ENCODE assay signal across 14 cellular contexts in the genomic region with DNA sequence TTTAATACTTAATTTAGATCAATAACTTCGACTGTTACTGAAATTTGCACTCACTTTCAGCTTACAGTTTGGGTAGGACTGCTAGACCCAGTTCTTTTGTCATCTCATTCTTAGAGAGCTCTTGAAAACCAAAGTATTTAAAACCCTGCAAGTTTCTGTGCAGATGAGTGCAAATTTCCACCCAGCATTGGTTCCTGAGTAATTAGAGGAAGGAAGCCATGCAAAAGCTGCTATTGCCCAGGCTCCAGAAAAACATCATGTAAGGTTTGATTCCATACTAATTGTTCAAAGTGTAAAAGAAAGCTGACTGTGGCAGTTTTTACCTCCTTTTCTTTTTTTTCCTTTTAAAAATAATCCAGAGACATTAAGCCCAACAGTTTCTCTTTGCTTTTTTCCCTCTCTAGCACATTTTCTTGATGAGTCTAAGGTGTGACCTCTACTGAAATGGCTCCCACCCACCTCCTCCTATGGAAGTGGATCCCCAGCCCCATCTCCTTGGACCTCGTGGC. TPM values are rescaled to one million over a fixed set of nuclear protein-coding genes. Genes with fewer than 3 reads are reported as not detected.
DNase-seq lines count a peak whose midpoint lies in the region; ATAC-seq and TF ChIP-seq lines count a peak whose summit lies in the region.
"Had no signal": no experiment of that assay in that cellular context is flagged by ENCODE, and none has a peak within 500 bp of the region (broad histone marks: within the 10 kb centered on the region; RNA-seq: fewer than 3 reads in every experiment).

No MANE protein-coding gene starts in this region.

- CTCF ChIA-PET in GM10248 (lab: Yijun Ruan, JAX): interaction anchor here (0.9 to 12.0 kb wide), 5 partner anchors 10 to 61 kb away, joined by 3 to 123 read pairs (median 5); no protein-coding TSS in a partner anchor

- H3K27me3 ChIP-seq in RWPE2 (ENCODE audit: insufficient read depth, poor library complexity, severe bottlenecking) (no peaks in the 10 kb centered on the region), esophagus squamous epithelium (no peaks in the 10 kb centered on the region), gastrocnemius medialis (no peaks in the 10 kb centered on the region), H7 (ENCODE audit: control insufficient read depth, insufficient read depth, low read length) (no peaks in the 10 kb centered on the region)
- H3K27me3 ChIP-seq: ovary had no signal

- TF ChIP-seq CTCF in RWPE2 (IDR thresholded peaks at IDR 0.05; ENCODE audit: poor library complexity, severe bottlenecking) (no peak), esophagus squamous epithelium (IDR thresholded peaks at IDR 0.05) (no peak), gastrocnemius medialis (IDR thresholded peaks at IDR 0.05 in 4 of 5, conservative IDR thresholded peaks at IDR 0.05 in 1 of 5) (no peak), GM10248 (IDR thresholded peaks at IDR 0.05; ENCODE audit: control extremely low read depth, extremely low read depth, low read depth, missing control alignments) (no peak)

- WGBS in esophagus squamous epithelium, 2 donors: 69 to 83% methylated on average over 2 of the region's 2 CpGs

- H3K4me1 ChIP-seq in RWPE2 (ENCODE audit: insufficient read depth, poor library complexity, severe bottlenecking) (peaks cover 67% of the 10 kb centered on the region), esophagus squamous epithelium (peaks cover 10 to 96% (median 50%) of the 10 kb centered on the region in 3 donors), gastrocnemius medialis (peaks cover 44 to 61% of the 10 kb centered on the region in 2 donors)

- no peak overlapping the region for H3K4me3 ChIP-seq in RWPE2 (ENCODE audit: severe bottlenecking)
- H3K4me3 ChIP-seq in esophagus squamous epithelium: no peak overlapping the region
- H3K4me3 ChIP-seq in gastrocnemius medialis: no peak overlapping the region
- H3K4me3 ChIP-seq in H7 (ENCODE audit: insufficient read depth, low read depth, low read length): no peak overlapping the region
- H3K4me3 ChIP-seq: ovary had no signal

- H3K27ac ChIP-seq in RWPE2 (ENCODE audit: poor library complexity, severe bottlenecking) (peak overlapping the region; percentile 96), esophagus squamous epithelium (peak overlapping the region; percentile 82 to 94 (median 86)), gastrocnemius medialis (peak overlapping the region; percentile 68 to 99 (median 72))
- H3K27ac ChIP-seq: ovary had no signal

- DNase-seq in GDM1 (lab: John Stamatoyannopoulos, UW) (peak; percentile 24), RWPE2 (ENCODE audit: low spot score) (no peak), esophagus squamous epithelium (lab: John Stamatoyannopoulos, UW) (no peak), gastrocnemius medialis (no peak), GM10248 (ENCODE audit: extremely low spot score) (no peak), NCI-H1092 (lab: John Stamatoyannopoulos, UW) (no peak), UCSD-AML1 (lab: John Stamatoyannopoulos, UW; ENCODE audit: unreplicated experiment) (no peak), H7 (no peak)
- DNase-seq: CD4-positive, alpha-beta memory T cell; NCI-H1436 treated with DMSO at 0.1 percent for 48 hours; NCI-H524 treated with DMSO at 0.1 percent for 48 hours; ovary; stimulated activated naive CD4-positive, alpha-beta T cell had no signal

- POLR2A ChIA-PET in GM10248 (lab: Yijun Ruan, JAX): no interaction called here

- H3K9me3 ChIP-seq in RWPE2 (ENCODE audit: severe bottlenecking) (no peaks in the 10 kb centered on the region), esophagus squamous epithelium (no peaks in the 10 kb centered on the region), gastrocnemius medialis (no peaks in the 10 kb centered on the region)
- H3K9me3 ChIP-seq: ovary had no signal

- no peak for ATAC-seq in RWPE2 (ENCODE audit: low read depth)
- ATAC-seq in gastrocnemius medialis: no peak
- ATAC-seq: HCT116 had no signal

- intact Hi-C loops in esophagus squamous epithelium (cut with DNase I) (no loop called here), gastrocnemius medialis (cut with DNase I; ENCODE audit: low total_unique reads) (no loop called here)

- in situ Hi-C loops in gastrocnemius medialis (cut with MboI; ENCODE audit: low sequenced_read_pairs in 4 of 4): no loop called here

- no peak for TF ChIP-seq POLR2A in esophagus squamous epithelium (IDR thresholded peaks at IDR 0.05)
- TF ChIP-seq POLR2A in gastrocnemius medialis (IDR thresholded peaks at IDR 0.05): no peak

- H3K36me3 ChIP-seq in RWPE2 (ENCODE audit: low read depth) (peaks cover 63% of the 10 kb centered on the region), esophagus squamous epithelium (peaks cover 0 to 58% (median 0%) of the 10 kb centered on the region in 3 donors), gastrocnemius medialis (peaks cover 0 to 32% of the 10 kb centered on the region in 2 donors), H7 (replicated peaks; ENCODE audit: control insufficient read depth, insufficient read depth, low read length) (peaks cover 1% of the 10 kb centered on the region; the same call in 1 of the 2 replicates)
- H3K36me3 ChIP-seq: ovary had no signal

RNA-seq across cellular contexts. Expression of gene ABHD2, which starts 30.3 kb away (rescaled TPM):
- total RNA-seq in esophagus squamous epithelium (10 to 100 TPM; 31.0 to 49.3 (median 35.3) TPM), gastrocnemius medialis (100 to 1,000 TPM in 1 of 4 donors, 10 to 100 TPM in 3; 19.3 to 150 (median 64.5) TPM)
- total RNA-seq in H7 (2014; rRNA removed; shearing (Covaris generic)): 11.5 and 14.9 TPM in 2 replicates
